ENCODE assay signal across 7 cellular contexts in the genomic region with DNA sequence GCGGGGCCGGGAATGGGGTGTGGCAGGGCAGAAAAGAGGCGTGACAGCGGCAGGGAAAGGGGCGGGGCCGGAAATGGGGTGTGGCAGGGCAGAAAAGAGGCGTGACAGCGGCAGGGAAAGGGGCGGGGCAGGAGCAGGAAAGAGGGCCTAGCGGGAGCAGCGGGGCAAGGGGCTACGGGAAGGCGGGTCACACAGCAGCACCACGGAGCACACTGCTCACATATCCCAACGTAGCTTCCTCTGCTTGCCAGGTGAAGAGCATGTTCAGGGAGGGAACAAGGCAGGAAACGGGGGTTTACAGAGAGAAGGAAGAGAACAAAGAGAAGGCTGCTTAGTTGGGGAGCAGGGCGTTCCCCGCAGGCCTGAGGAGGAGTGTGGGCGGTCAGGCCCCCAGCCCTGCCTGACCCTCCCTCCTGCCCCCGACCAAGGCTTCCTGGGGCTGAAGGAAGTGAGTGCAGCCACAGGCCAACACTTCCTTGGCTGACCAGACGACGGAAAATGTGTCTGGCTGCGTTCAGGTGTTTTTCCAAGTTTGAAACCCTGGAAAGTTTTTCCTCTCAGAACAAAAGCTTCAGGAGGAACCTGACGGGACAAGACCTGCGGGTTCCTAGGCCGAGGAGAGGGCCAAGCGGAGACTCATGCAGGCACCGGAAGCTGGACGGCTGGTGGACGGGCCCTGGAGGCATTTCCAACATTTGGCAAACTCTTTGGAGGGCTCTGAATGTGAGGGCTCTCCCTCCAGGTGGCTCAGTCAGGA. TPM values are rescaled to one million over a fixed set of nuclear protein-coding genes. Genes with fewer than 3 reads are reported as not detected.
DNase-seq lines count a peak whose midpoint lies in the region; ATAC-seq and TF ChIP-seq lines count a peak whose summit lies in the region.

No MANE protein-coding gene starts in this region.

- H3K36me3 ChIP-seq in mucosa of descending colon (ENCODE audit: low read depth) = no peaks in the 10 kb centered on the region

- DNase-seq in GM20000 (ENCODE audit: low spot score) (peak; percentile 72), mucosa of descending colon (peak; percentile 53 to 82 (median 72)), sciatic nerve (ENCODE audit: low spot score) (no peak), mesenteric fat pad (ENCODE audit: low spot score) (no peak), RPMI8226 (no peak)
- peak; percentile 37 for DNase-seq in central memory CD4-positive, alpha-beta T cell

- no peaks in the 10 kb centered on the region for H3K9me3 ChIP-seq in mucosa of descending colon

- intact Hi-C loops in mucosa of descending colon (cut with DNase I, micrococcal nuclease) = no loop called here
- intact Hi-C loops in sciatic nerve (cut with DNase I) = no loop called here

- no peaks in the 10 kb centered on the region for H3K4me1 ChIP-seq in mucosa of descending colon (ENCODE audit: low read depth)

- TF ChIP-seq CTCF in GM20000 (IDR thresholded peaks at IDR 0.05; ENCODE audit: extremely low read depth, missing control alignments) (no peak), mucosa of descending colon (IDR thresholded peaks at IDR 0.05) (no peak)

- H3K4me3 ChIP-seq in mucosa of descending colon = no peak overlapping the region

- ATAC-seq in mucosa of descending colon (peak; percentile 23), sciatic nerve (no peak)

TF ChIP-seq in PFSK-1, 5 proteins besides CTCF, POLR2A, EP300 and RAD21:
- peak; percentile 19; the same call in 1 of the 2 replicates for TF ChIP-seq SIN3A (IDR thresholded peaks at IDR 0.05; ENCODE audit: borderline replicate concordance, insufficient read depth, low read length)
- TF ChIP-seq POLR2AphosphoS5 (IDR thresholded peaks at IDR 0.05; ENCODE audit: low read depth, low read length) = no peak

RNA-seq across cellular contexts. Expression of a gene that starts 13.8 kb away (rescaled TPM):
- 92.3 TPM for polyA plus RNA-seq in PFSK-1 (2012; ENCODE audit: insufficient read length, low read depth)
- 10 to 100 TPM; 37.4 to 57.8 (median 43.6) TPM for total RNA-seq in mucosa of descending colon
- 50.8 TPM for total RNA-seq in sciatic nerve
- total RNA-seq in mesenteric fat pad = 36.0 TPM

RNA-seq across cellular contexts. Expression of a gene that starts 27.3 kb away (rescaled TPM):
- polyA plus RNA-seq in PFSK-1 (2012; ENCODE audit: insufficient read length, low read depth) = 24.6 TPM
- total RNA-seq in mucosa of descending colon (10 to 100 TPM in 1 of 3 donors, 1 to 10 TPM in 2; 1.8 to 14.7 (median 3.9) TPM), sciatic nerve (13.6 TPM), mesenteric fat pad (18.7 TPM)

RNA-seq across cellular contexts. Expression of a gene that starts 37.0 kb away (rescaled TPM):
- 0.13 TPM for polyA plus RNA-seq in PFSK-1 (2012; ENCODE audit: insufficient read length, low read depth)
- 1 to 10 TPM; 3.8 to 7.9 (median 5.6) TPM for total RNA-seq in mucosa of descending colon
- 2.9 TPM for total RNA-seq in sciatic nerve
- 2.9 TPM for total RNA-seq in mesenteric fat pad

RNA-seq across cellular contexts. Expression of a gene that starts 38.5 kb away (rescaled TPM):
- polyA plus RNA-seq in PFSK-1 (2012; ENCODE audit: insufficient read length, low read depth) = 87.5 TPM
- total RNA-seq in mucosa of descending colon (10 to 100 TPM; 51.2 to 64.4 (median 59.1) TPM), sciatic nerve (60.4 TPM), mesenteric fat pad (46.3 TPM)

RNA-seq across cellular contexts. Expression of a gene that starts 47.5 kb away (rescaled TPM):
- polyA plus RNA-seq in PFSK-1 (2012; ENCODE audit: insufficient read length, low read depth) = 43.4 TPM
- 10 to 100 TPM; 57.5 to 65.9 (median 65.4) TPM for total RNA-seq in mucosa of descending colon
- 30.1 TPM for total RNA-seq in sciatic nerve
- total RNA-seq in mesenteric fat pad = 50.5 TPM

Comparison
In these comparisons a context has a peak if more than half of its experiments do, and no peak if none do; other contexts are left out.
1. DNase-seq: peak in GM20000 (single experiment), central memory CD4-positive, alpha-beta T cell (single experiment) and mucosa of descending colon (3 of 3); none in sciatic nerve (single experiment), mesenteric fat pad (single experiment) and RPMI8226 (single experiment).